ENCODE assay signal across 25 cellular contexts in the genomic region with DNA sequence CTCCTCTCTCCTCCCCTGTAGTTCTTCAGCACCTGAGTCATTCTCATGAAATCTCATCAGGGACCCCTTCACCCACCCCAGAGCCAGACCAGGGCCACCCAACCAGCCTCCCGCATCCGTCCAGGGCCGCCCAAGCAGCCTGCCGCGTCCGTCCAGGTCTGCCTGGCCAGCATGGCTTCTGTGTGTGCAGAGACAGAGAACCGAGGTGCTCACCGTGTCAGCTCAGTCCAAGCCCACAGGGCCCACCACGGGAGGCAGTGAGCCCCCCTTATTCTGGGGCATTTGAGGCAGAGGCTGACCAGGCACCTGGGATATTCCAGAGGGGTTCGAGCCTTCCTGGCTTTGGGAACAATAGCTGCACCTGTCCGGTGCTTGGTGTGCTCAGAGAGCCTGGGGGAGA.
A peak's percentile ranks its signal among the peaks of the same experiment; 100 is the strongest.
DNase-seq lines count a peak whose midpoint lies in the region; ATAC-seq and TF ChIP-seq lines count a peak whose summit lies in the region.
"Had no signal": no experiment of that assay in that cellular context is flagged by ENCODE, and none has a peak within 500 bp of the region (broad histone marks: within the 10 kb centered on the region; RNA-seq: fewer than 3 reads in every experiment).

No MANE protein-coding gene starts in this region.

- ATAC-seq in right cardiac atrium (no peak), Right ventricle myocardium superior (ENCODE audit: poor library complexity) (no peak), left lung (no peak), sciatic nerve (no peak)
- no peak for ATAC-seq in activated T-helper 17 cell treated with anti-CD3 and anti-CD28 coated beads, Interleukin-2, amount 50 U/mL, for 72 hours (replicated peaks)
- ATAC-seq: A549, K562, PC-3 had no signal

- peaks cover 3% of the 10 kb centered on the region for H3K9me3 Mint-ChIP-seq in activated T-helper 17 cell treated with anti-CD3 and anti-CD28 coated beads, Interleukin-2, amount 50 U/mL, for 72 hours

- H3K36me3 ChIP-seq in left lung, result no peaks in the 10 kb centered on the region
- no peaks in the 10 kb centered on the region for H3K36me3 ChIP-seq in esophagus muscularis mucosa
- H3K36me3 ChIP-seq: BLaER1 treated with 17β-estradiol and CSF1 and Interleukin-3, amounts not matched to agents 10 nM and 100 nM; HAP-1 had no signal

- H3K27me3 ChIP-seq in right cardiac atrium (ENCODE audit: control insufficient read depth, insufficient read depth) (no peaks in the 10 kb centered on the region), left lung (no peaks in the 10 kb centered on the region), esophagus muscularis mucosa (peaks cover 0 to 6% (median 0%) of the 10 kb centered on the region in 4 donors)
- H3K27me3 ChIP-seq: BLaER1 treated with 17β-estradiol and CSF1 and Interleukin-3, amounts not matched to agents 10 nM and 100 nM had no signal

- H3K36me3 Mint-ChIP-seq in activated T-helper 17 cell treated with anti-CD3 and anti-CD28 coated beads, Interleukin-2, amount 50 U/mL, for 72 hours (ENCODE audit: low read depth), result no peaks in the 10 kb centered on the region
- H3K36me3 Mint-ChIP-seq: CD4-positive, alpha-beta memory T cell had no signal

- H3K27ac ChIP-seq in right cardiac atrium (ENCODE audit: low read length) (no peak overlapping the region), left lung (no peak overlapping the region), esophagus muscularis mucosa (replicated peaks in 1 of 4) (no peak overlapping the region)
- H3K27ac ChIP-seq: A549; BLaER1 treated with 17β-estradiol and CSF1 and Interleukin-3, amounts not matched to agents 10 nM and 100 nM; GM23248 had no signal

- TF ChIP-seq EP300 in esophagus muscularis mucosa (IDR thresholded peaks at IDR 0.05), result no peak

- DNase-seq in right cardiac atrium (peak in 2 of 3 donors; percentile 8 to 25), Right ventricle myocardium superior (no peak), left lung (peak; percentile 23 to 61), sciatic nerve (ENCODE audit: low spot score) (peak; percentile 37), esophagus muscularis mucosa (ENCODE audit: extremely low spot score) (no peak)
- no peak for DNase-seq in activated T-cell treated with anti-CD3 and anti-CD28 coated beads, Interleukin-2, amount 50 U/mL, for 48 hours
- DNase-seq: AML-193; CD4-positive, alpha-beta memory T cell; COR-L47; DMS53; GM23248; HFFc6; NCI-H1694; NCI-H2029 treated with DMSO at 0.1 percent for 48 hours; NCI-H446 treated with DMSO at 0.1 percent for 48 hours; NCI-H526; NCI-H82; NK-92 treated with Interleukin-12 subunit alpha and Interleukin-12 subunit beta, amount 100 ng/mL, for 24 hours; PC-3; SHP77 had no signal

- H3K4me3 ChIP-seq in right cardiac atrium (ENCODE audit: low read length) (no peak overlapping the region), left lung (no peak overlapping the region), esophagus muscularis mucosa (no peak overlapping the region)
- H3K4me3 ChIP-seq: A549; BLaER1 treated with 17β-estradiol and CSF1 and Interleukin-3, amounts not matched to agents 10 nM and 100 nM; GM23248; HAP-1; K562 had no signal

- H3K4me3 Mint-ChIP-seq in activated T-helper 17 cell treated with anti-CD3 and anti-CD28 coated beads, Interleukin-2, amount 50 U/mL, for 72 hours, result no peak overlapping the region
- H3K4me3 Mint-ChIP-seq: CD4-positive, alpha-beta memory T cell; HFFc6 had no signal

- no peak for TF ChIP-seq CTCF in left lung (IDR thresholded peaks at IDR 0.05)
- TF ChIP-seq CTCF in esophagus muscularis mucosa (IDR thresholded peaks at IDR 0.05), result no peak

- peaks cover 4% of the 10 kb centered on the region for H3K27me3 Mint-ChIP-seq in activated T-helper 17 cell treated with anti-CD3 and anti-CD28 coated beads, Interleukin-2, amount 50 U/mL, for 72 hours
- H3K27me3 Mint-ChIP-seq: CD4-positive, alpha-beta memory T cell had no signal

- 76% methylated on average over 11 of the region's 11 CpGs for WGBS in right cardiac atrium
- WGBS in esophagus muscularis mucosa, result 62% methylated on average over 11 of the region's 11 CpGs

- no peaks in the 10 kb centered on the region for H3K4me1 ChIP-seq in right cardiac atrium (ENCODE audit: control insufficient read depth, insufficient read depth, low read length)
- H3K4me1 ChIP-seq in left lung, result no peaks in the 10 kb centered on the region
- no peaks in the 10 kb centered on the region for H3K4me1 ChIP-seq in esophagus muscularis mucosa
- H3K4me1 ChIP-seq: A549, HAP-1 had no signal

- H3K9me3 ChIP-seq in right cardiac atrium (ENCODE audit: control insufficient read depth, low read length) (no peaks in the 10 kb centered on the region), left lung (peaks cover 0 to 2% of the 10 kb centered on the region in 2 donors), esophagus muscularis mucosa (peaks cover 0 to 4% (median 1%) of the 10 kb centered on the region in 4 donors)
- H3K9me3 ChIP-seq: A549, HAP-1 had no signal

- intact Hi-C loops in right cardiac atrium (cut with DNase I) (no loop called here), Right ventricle myocardium superior (cut with DNase I) (no loop called here), left lung (cut with DNase I) (no loop called here), sciatic nerve (cut with DNase I) (no loop called here), esophagus muscularis mucosa (cut with DNase I) (no loop called here)

- no peaks in the 10 kb centered on the region for H3K4me1 Mint-ChIP-seq in activated T-helper 17 cell treated with anti-CD3 and anti-CD28 coated beads, Interleukin-2, amount 50 U/mL, for 72 hours
- H3K4me1 Mint-ChIP-seq: CD4-positive, alpha-beta memory T cell had no signal

- no peak overlapping the region for H3K27ac Mint-ChIP-seq in activated T-helper 17 cell treated with anti-CD3 and anti-CD28 coated beads, Interleukin-2, amount 50 U/mL, for 72 hours
- H3K27ac Mint-ChIP-seq: HFFc6 had no signal

- TF ChIP-seq POLR2A in esophagus muscularis mucosa (IDR thresholded peaks at IDR 0.05; ENCODE audit: low read depth), result no peak

Comparison
In these comparisons a context has a peak if more than half of its experiments do, and no peak if none do; other contexts are left out.
1. DNase-seq: peak in right cardiac atrium (2 of 3), left lung (2 of 2) and sciatic nerve (single experiment); none in Right ventricle myocardium superior (single experiment), esophagus muscularis mucosa (single experiment) and activated T-cell treated with anti-CD3 and anti-CD28 coated beads, Interleukin-2, amount 50 U/mL, for 48 hours (0 of 2).